Comparison of ENCODE assay signal across 8 cellular contexts in the genomic region with DNA sequence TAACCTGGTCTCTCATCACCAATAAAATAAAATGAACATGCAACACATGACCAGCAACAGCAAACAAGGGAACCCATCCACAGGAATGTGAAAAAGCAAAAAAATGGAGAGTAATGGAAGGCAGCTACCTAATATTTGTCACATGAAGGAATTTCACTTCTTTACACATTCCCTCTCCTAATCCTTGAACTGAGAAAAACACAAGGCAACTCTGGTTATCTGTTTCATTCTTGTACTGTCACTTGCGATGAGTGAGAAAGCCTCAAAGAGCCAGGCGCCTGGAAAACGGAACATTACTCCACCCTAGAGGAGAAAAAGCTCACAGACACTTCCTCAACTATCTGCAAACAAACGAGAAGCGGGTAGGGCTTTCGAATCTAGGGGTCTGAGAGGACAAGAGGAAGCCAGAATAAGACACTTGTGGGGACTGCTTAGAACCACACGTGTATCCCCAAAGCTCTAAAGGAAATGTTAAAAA. TPM values are rescaled to one million over a fixed set of nuclear protein-coding genes. Genes with fewer than 3 reads are reported as not detected.
DNase-seq lines count a peak whose midpoint lies in the region; ATAC-seq, FAIRE-seq and TF ChIP-seq lines count a peak whose summit lies in the region.

No MANE protein-coding gene starts in this region.

- H3K4me3 Mint-ChIP-seq in central memory CD8-positive, alpha-beta T cell = no peak overlapping the region

- no peaks in the 10 kb centered on the region for H3K79me2 ChIP-seq in HepG2 (ENCODE audit: insufficient read depth, low read length)

- peaks cover 10% of the 10 kb centered on the region for H3K27me3 Mint-ChIP-seq in central memory CD8-positive, alpha-beta T cell

- H3K9me3 ChIP-seq in HAP-1 = no peaks in the 10 kb centered on the region
- no peaks in the 10 kb centered on the region for H3K9me3 ChIP-seq in HepG2 (ENCODE audit: low read length)
- no peaks in the 10 kb centered on the region for H3K9me3 ChIP-seq in testis

- H3K4me1 ChIP-seq in HAP-1 (peaks cover 7% of the 10 kb centered on the region), HepG2 (ENCODE audit: insufficient read depth, low read length) (peaks cover 28% of the 10 kb centered on the region), testis (peaks cover 12% of the 10 kb centered on the region)

- H3K4me3 ChIP-seq in HAP-1 (no peak overlapping the region), HepG2 (replicated peaks in 1 of 3; ENCODE audit: insufficient read depth in 1 of 3, low read depth in 2 of 3, low read length in 3 of 3) (no peak overlapping the region), testis (no peak overlapping the region)

- intact Hi-C loops in HepG2 (cut with micrococcal nuclease; ENCODE audit: unreplicated experiment) = loop anchor here (1.0 to 5.0 kb wide), 3 partner anchors 33 to 333 kb away; no protein-coding TSS in a partner anchor
- intact Hi-C loops in testis (cut with DNase I; ENCODE audit: low total_unique reads) = no loop called here

- WGBS in HepG2 (ENCODE audit: low lambda C conversion rate) = 7% methylated on average over 7 of the region's 7 CpGs
- WGBS in testis, 2 donors = 25 to 27% methylated on average over 7 of the region's 7 CpGs

- H4K20me1 ChIP-seq in HepG2 (ENCODE audit: insufficient read depth, low read length) = no peaks in the 10 kb centered on the region

- H3K9ac ChIP-seq in HepG2 (ENCODE audit: insufficient read depth, low read depth, low read length) = peak overlapping the region; percentile 6; the same call in 1 of the 2 replicates

- no peaks in the 10 kb centered on the region for H3K27me3 ChIP-seq in HAP-1 (ENCODE audit: low read depth)
- H3K27me3 ChIP-seq in HepG2 (ENCODE audit: control insufficient read depth in 1 of 2, insufficient read depth in 2 of 2, low read length in 2 of 2) = no peaks in the 10 kb centered on the region
- H3K27me3 ChIP-seq in testis = no peaks in the 10 kb centered on the region

- H3K9me3 Mint-ChIP-seq in central memory CD8-positive, alpha-beta T cell = no peaks in the 10 kb centered on the region

- TF ChIP-seq POLR2A in HepG2 (IDR thresholded peaks at IDR 0.05; ENCODE audit: insufficient read depth in 1 of 2, low read depth in 2 of 2, low read length in 2 of 2) (no peak), testis (IDR thresholded peaks at IDR 0.05) (no peak)

- POLR2A ChIA-PET in HepG2 (lab: Yijun Ruan, JAX) = interaction anchor here (1.5 kb wide), 1 partner anchor 26 kb away, joined by 4 read pairs; no protein-coding TSS in a partner anchor

- BruUV-seq in HepG2 (replicated peaks; lab: Mats Ljungman, UMichigan) = no TSS peak

- H3K4me1 Mint-ChIP-seq in central memory CD8-positive, alpha-beta T cell = peaks cover 5% of the 10 kb centered on the region

- H3K27ac Mint-ChIP-seq in central memory CD8-positive, alpha-beta T cell (ENCODE audit: low read depth) = no peak overlapping the region

- no peaks in the 10 kb centered on the region for H3K36me3 Mint-ChIP-seq in central memory CD8-positive, alpha-beta T cell (ENCODE audit: insufficient read depth)

- peak; percentile 82 for TF ChIP-seq CTCF in HepG2 (CRISPR knock-in tag; IDR thresholded peaks at IDR 0.05)
- TF ChIP-seq CTCF in testis (IDR thresholded peaks at IDR 0.05) = peak; percentile 45 to 68 (median 68)

- peak; percentile 46 for ATAC-seq in central memory CD8-positive, alpha-beta T cell (replicated peaks; ENCODE audit: extremely low read depth, poor library complexity, severe bottlenecking)
- ATAC-seq in HepG2 (peak; percentile 74), GM18867 (IDR thresholded peaks at IDR 0.05; ENCODE audit: unreplicated experiment) (no peak)

- peak; percentile 59 for DNase-seq in Caki2 (ENCODE audit: low read depth)
- DNase-seq in HAP-1 (ENCODE audit: low spot score in 2 of 2) = peak; percentile 46 to 63
- DNase-seq in OCI-M1 (lab: John Stamatoyannopoulos, UW) = peak; percentile 94
- no peak for DNase-seq in central memory CD8-positive, alpha-beta T cell (ENCODE audit: low spot score in 2 of 2)
- DNase-seq in HepG2 (ENCODE audit: low spot score) = peak; percentile 58
- peak; percentile 85 for DNase-seq in testis
- no peak for DNase-seq in occipital lobe (lab: John Stamatoyannopoulos, UW)

- H3K27ac ChIP-seq in HepG2 (ENCODE audit: extremely low read length, insufficient read depth, low read length) = no peak overlapping the region
- H3K27ac ChIP-seq in testis = peak overlapping the region; percentile 46 to 70

- peak; percentile 68 for TF ChIP-seq RAD21 in HepG2 (CRISPR knock-in tag; IDR thresholded peaks at IDR 0.05)

- peak; percentile 90 for FAIRE-seq in HepG2 (lab: Jason Lieb, UNC)

- in situ Hi-C loops in Caki2 (cut with HindIII; ENCODE audit: low pct_unique_long_range_greater_than_20kb, low sequenced_read_pairs) (no loop called here), HAP-1 (cut with MboI; ENCODE audit: low sequenced_read_pairs) (no loop called here), HepG2 (cut with HindIII; ENCODE audit: extremely low pct_ligation_motif_present, low pct_unique_long_range_greater_than_20kb) (no loop called here)

- no peak for TF ChIP-seq EP300 in HepG2 (IDR thresholded peaks at IDR 0.05; ENCODE audit: low read depth in 2 of 2, low read length in 2 of 2)
- no peak for TF ChIP-seq EP300 in HepG2 (CRISPR knock-in tag; IDR thresholded peaks at IDR 0.05; ENCODE audit: borderline replicate concordance)

- no peak overlapping the region for H2AFZ ChIP-seq in HepG2 (ENCODE audit: low read length)

- peak overlapping the region; percentile 50 for H3K4me2 ChIP-seq in HepG2 (ENCODE audit: low read depth, low read length)

- CTCF ChIA-PET in HepG2 (lab: Yijun Ruan, JAX; ENCODE audit: low intra/inter-chr PET ratio, low total read pairs) = interaction anchor here (1.8 to 2.8 kb wide), 2 partner anchors 34 to 434 kb away, joined by 12 to 17 read pairs; no protein-coding TSS in a partner anchor

- H3K36me3 ChIP-seq in HAP-1 (replicated peaks) = no peaks in the 10 kb centered on the region
- H3K36me3 ChIP-seq in HepG2 (replicated peaks in 1 of 2; ENCODE audit: control insufficient read depth in 1 of 2, insufficient read depth in 2 of 2, low read length in 2 of 2) = no peaks in the 10 kb centered on the region
- no peaks in the 10 kb centered on the region for H3K36me3 ChIP-seq in testis (ENCODE audit: low read depth, missing control alignments)

RNA-seq across cellular contexts. Expression of a gene that starts 13.8 kb away (rescaled TPM):
- total RNA-seq in Caki2 (2014; rRNA removed; shearing (Covaris generic); ENCODE audit: low replicate concordance) = 1.7 and 12.9 TPM in 2 replicates
- total RNA-seq in HepG2 (2016; rRNA removed; fragmentation: Illumina TruSeq; extraction: Trizol) = 1.6 and 2.2 TPM in 2 replicates
- 2.9 and 3.0 TPM in 2 replicates for total RNA-seq in HepG2 (2016; cell fraction: cytosol; rRNA removed; fragmentation: Illumina TruSeq; extraction: Trizol; ENCODE audit: low read depth)
- 1.8 and 2.1 TPM in 2 replicates for total RNA-seq in HepG2 (2016; cell fraction: insoluble cytoplasmic fraction; rRNA removed; fragmentation: Illumina TruSeq; extraction: Trizol)
- 1.7 and 2.1 TPM in 2 replicates for total RNA-seq in HepG2 (2016; cell fraction: membrane; rRNA removed; fragmentation: Illumina TruSeq; extraction: Trizol)
- 1.6 and 2.4 TPM in 2 replicates for total RNA-seq in HepG2 (2016; cell fraction: nucleus; rRNA removed; fragmentation: Illumina TruSeq; extraction: Trizol)
- 0.63 and 0.67 TPM in 2 replicates for polyA plus RNA-seq in HepG2 (2011; rRNA removed)
- 0.68 and 0.87 TPM in 2 replicates for polyA plus RNA-seq in HepG2 (2011; cell fraction: cytosol; rRNA removed)
- 0.98 and 1.1 TPM in 2 replicates for polyA plus RNA-seq in HepG2 (2011; cell fraction: nucleus; rRNA removed)
- 0.92 and 0.95 TPM in 2 replicates for polyA plus RNA-seq in HepG2 (2012)
- polyA plus RNA-seq in HepG2 (2016; cell fraction: cytosol; fragmentation: Illumina TruSeq; extraction: Trizol; ENCODE audit: low read depth) = 0.49 and 0.50 TPM in 2 replicates
- 1.4 and 1.6 TPM in 2 replicates for polyA plus RNA-seq in HepG2 (2016; cell fraction: insoluble cytoplasmic fraction; fragmentation: Illumina TruSeq; extraction: Trizol; ENCODE audit: low read depth)
- 0.49 and 0.94 TPM in 2 replicates for polyA plus RNA-seq in HepG2 (2016; cell fraction: membrane; fragmentation: Illumina TruSeq; extraction: Trizol; ENCODE audit: low read depth)
- 0.75 and 1.5 TPM in 2 replicates for polyA plus RNA-seq in HepG2 (2016; cell fraction: nucleus; fragmentation: Illumina TruSeq; extraction: Trizol; ENCODE audit: insufficient read depth, low read depth)
- polyA minus RNA-seq in HepG2 (2011; rRNA and poly(A)+ RNA removed; ENCODE audit: low replicate concordance) = 0.48 and 3.0 TPM in 2 replicates
- polyA minus RNA-seq in HepG2 (2011; cell fraction: cytosol; rRNA and poly(A)+ RNA removed) = 0.69 TPM in 1 of 2 replicates, not detected in the other
- polyA minus RNA-seq in HepG2 (2011; cell fraction: nucleus; rRNA and poly(A)+ RNA removed) = 3.1 and 4.4 TPM in 2 replicates
- total RNA-seq in testis = 10 to 100 TPM; 28.3 to 36.3 TPM
- polyA plus RNA-seq in testis (ENCODE audit: insufficient read depth, low read depth, low replicate concordance) = 46.5 TPM
- total RNA-seq in occipital lobe = 3.9 TPM

RNA-seq across cellular contexts. Expression of a gene that starts 13.9 kb away (rescaled TPM):
- 23.5 and 28.8 TPM in 2 replicates for total RNA-seq in Caki2 (2014; rRNA removed; shearing (Covaris generic); ENCODE audit: low replicate concordance)
- total RNA-seq in HepG2 (2016; rRNA removed; fragmentation: Illumina TruSeq; extraction: Trizol) (46.2 and 58.2 TPM in 2 replicates), testis (10 to 100 TPM; 44.8 to 48.6 TPM), occipital lobe (24.0 TPM)
- 4.4 and 4.5 TPM in 2 replicates for total RNA-seq in HepG2 (2016; cell fraction: cytosol; rRNA removed; fragmentation: Illumina TruSeq; extraction: Trizol; ENCODE audit: low read depth)
- total RNA-seq in HepG2 (2016; cell fraction: insoluble cytoplasmic fraction; rRNA removed; fragmentation: Illumina TruSeq; extraction: Trizol) = 45.9 and 49.4 TPM in 2 replicates
- 16.5 and 16.9 TPM in 2 replicates for total RNA-seq in HepG2 (2016; cell fraction: membrane; rRNA removed; fragmentation: Illumina TruSeq; extraction: Trizol)
- 28.8 and 31.8 TPM in 2 replicates for total RNA-seq in HepG2 (2016; cell fraction: nucleus; rRNA removed; fragmentation: Illumina TruSeq; extraction: Trizol)
- polyA plus RNA-seq in HepG2 (2011; rRNA removed) (16.3 TPM in 2 replicates), testis (ENCODE audit: insufficient read depth, low read depth, low replicate concordance) (27.8 TPM)
- polyA plus RNA-seq in HepG2 (2011; cell fraction: cytosol; rRNA removed) = 10.6 and 12.2 TPM in 2 replicates
- 17.2 and 19.0 TPM in 2 replicates for polyA plus RNA-seq in HepG2 (2011; cell fraction: nucleus; rRNA removed)
- 19.7 and 22.4 TPM in 2 replicates for polyA plus RNA-seq in HepG2 (2012)
- polyA plus RNA-seq in HepG2 (2016; cell fraction: cytosol; fragmentation: Illumina TruSeq; extraction: Trizol; ENCODE audit: low read depth) = 1.9 and 2.3 TPM in 2 replicates
- 45.7 and 50.1 TPM in 2 replicates for polyA plus RNA-seq in HepG2 (2016; cell fraction: insoluble cytoplasmic fraction; fragmentation: Illumina TruSeq; extraction: Trizol; ENCODE audit: low read depth)
- 7.9 and 8.4 TPM in 2 replicates for polyA plus RNA-seq in HepG2 (2016; cell fraction: membrane; fragmentation: Illumina TruSeq; extraction: Trizol; ENCODE audit: low read depth)
- 52.6 and 53.3 TPM in 2 replicates for polyA plus RNA-seq in HepG2 (2016; cell fraction: nucleus; fragmentation: Illumina TruSeq; extraction: Trizol; ENCODE audit: insufficient read depth, low read depth)
- polyA minus RNA-seq in HepG2 (2011; rRNA and poly(A)+ RNA removed; ENCODE audit: low replicate concordance) = 26.5 and 39.4 TPM in 2 replicates
- polyA minus RNA-seq in HepG2 (2011; cell fraction: cytosol; rRNA and poly(A)+ RNA removed) = 23.0 and 23.7 TPM in 2 replicates
- 12.1 and 17.0 TPM in 2 replicates for polyA minus RNA-seq in HepG2 (2011; cell fraction: nucleus; rRNA and poly(A)+ RNA removed)

Comparison
In these comparisons a context has a peak if more than half of its experiments do, and no peak if none do; other contexts are left out.
1. DNase-seq: peak in Caki2 (single experiment), HAP-1 (2 of 2), OCI-M1 (single experiment), HepG2 (single experiment) and testis (single experiment); none in central memory CD8-positive, alpha-beta T cell (0 of 2) and occipital lobe (single experiment).